Comparison of ENCODE assay signal across 8 cellular contexts in the genomic region with DNA sequence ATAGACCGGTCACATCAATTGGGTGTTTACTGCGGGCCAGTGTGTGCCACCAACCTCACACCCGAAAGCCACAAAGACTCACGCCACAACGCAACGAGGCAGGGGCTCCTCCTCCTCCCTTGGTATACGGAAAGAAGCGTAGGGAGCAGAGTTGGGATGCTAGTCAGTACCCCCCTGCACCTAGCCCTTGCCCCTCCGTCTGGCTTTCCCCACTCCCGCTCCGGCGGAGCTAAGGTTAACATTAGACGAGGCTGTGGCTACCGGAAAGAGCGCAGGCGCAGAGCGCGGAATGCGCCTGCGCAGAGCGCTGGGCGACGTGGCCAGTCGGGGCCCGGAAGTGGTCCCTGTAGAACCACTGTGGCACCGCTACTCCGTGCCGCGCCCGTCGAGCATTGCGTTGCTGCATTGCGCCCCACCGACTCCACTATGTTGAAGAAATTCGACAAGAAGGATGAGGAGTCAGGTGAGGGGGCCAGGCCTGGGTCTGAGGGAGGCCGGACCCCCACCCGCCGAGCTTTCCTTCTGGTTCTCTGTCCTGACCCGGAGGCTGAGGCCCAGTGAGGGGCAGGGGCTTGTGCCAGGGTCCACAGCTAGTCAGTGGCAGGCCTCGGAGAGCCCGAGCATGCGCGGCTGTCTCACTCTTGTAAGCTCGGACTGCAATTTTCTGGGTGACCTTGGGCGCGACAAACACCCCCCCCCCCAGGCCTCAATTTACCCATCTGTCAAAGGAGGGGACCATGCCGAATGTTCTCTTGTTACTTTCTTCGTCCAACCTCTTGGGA. TPM values are rescaled to one million over a fixed set of nuclear protein-coding genes. Genes with fewer than 3 reads are reported as not detected.
DNase-seq lines count a peak whose midpoint lies in the region; ATAC-seq and TF ChIP-seq lines count a peak whose summit lies in the region.

A gene with protein sequence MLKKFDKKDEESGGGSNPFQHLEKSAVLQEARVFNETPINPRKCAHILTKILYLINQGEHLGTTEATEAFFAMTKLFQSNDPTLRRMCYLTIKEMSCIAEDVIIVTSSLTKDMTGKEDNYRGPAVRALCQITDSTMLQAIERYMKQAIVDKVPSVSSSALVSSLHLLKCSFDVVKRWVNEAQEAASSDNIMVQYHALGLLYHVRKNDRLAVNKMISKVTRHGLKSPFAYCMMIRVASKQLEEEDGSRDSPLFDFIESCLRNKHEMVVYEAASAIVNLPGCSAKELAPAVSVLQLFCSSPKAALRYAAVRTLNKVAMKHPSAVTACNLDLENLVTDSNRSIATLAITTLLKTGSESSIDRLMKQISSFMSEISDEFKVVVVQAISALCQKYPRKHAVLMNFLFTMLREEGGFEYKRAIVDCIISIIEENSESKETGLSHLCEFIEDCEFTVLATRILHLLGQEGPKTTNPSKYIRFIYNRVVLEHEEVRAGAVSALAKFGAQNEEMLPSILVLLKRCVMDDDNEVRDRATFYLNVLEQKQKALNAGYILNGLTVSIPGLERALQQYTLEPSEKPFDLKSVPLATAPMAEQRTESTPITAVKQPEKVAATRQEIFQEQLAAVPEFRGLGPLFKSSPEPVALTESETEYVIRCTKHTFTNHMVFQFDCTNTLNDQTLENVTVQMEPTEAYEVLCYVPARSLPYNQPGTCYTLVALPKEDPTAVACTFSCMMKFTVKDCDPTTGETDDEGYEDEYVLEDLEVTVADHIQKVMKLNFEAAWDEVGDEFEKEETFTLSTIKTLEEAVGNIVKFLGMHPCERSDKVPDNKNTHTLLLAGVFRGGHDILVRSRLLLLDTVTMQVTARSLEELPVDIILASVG (plus strand): TSS at position 323 of the 782 bp plus-strand sequence. CDS start 104 bp downstream, at position 427.

- H3K9ac ChIP-seq in OCI-LY1 (ENCODE audit: low read length) = peak within 1 kb of the TSS; percentile 88
- H3K9ac ChIP-seq in endodermal cell (ENCODE audit: extremely low read depth, low read length, poor library complexity, severe bottlenecking) = peak within 1 kb of the TSS; percentile 97

- H3K36me3 ChIP-seq in OCI-LY1 (ENCODE audit: insufficient read depth, low read length) (peaks cover 26% of the 10 kb centered on the region), endodermal cell (ENCODE audit: control insufficient read depth, insufficient read depth, low read length) (peaks cover 29% of the 10 kb centered on the region), mesodermal cell (ENCODE audit: control insufficient read depth, insufficient read depth, low read length) (peaks cover 36% of the 10 kb centered on the region)

- no peak for TF ChIP-seq CTCF in Calu3 (IDR thresholded peaks at IDR 0.05; ENCODE audit: unreplicated experiment)
- TF ChIP-seq CTCF in OCI-LY1 (IDR thresholded peaks at IDR 0.05; ENCODE audit: low read length) = no peak
- TF ChIP-seq CTCF in endodermal cell (conservative IDR thresholded peaks at IDR 0.05) = no peak

- 0% methylated on average over 31 to 48 of the region's 48 CpGs for WGBS in endodermal cell (ENCODE audit: insufficient coverage in 1 of 2, insufficient read length in 1 of 2), 2 experiments
- 0 to 1% methylated on average over 29 to 40 of the region's 48 CpGs for WGBS in mesodermal cell (ENCODE audit: insufficient coverage in 2 of 2), 2 experiments

- TSS peak; percentile 65 for BruUV-seq in Calu3 (replicated peaks; lab: Mats Ljungman, UMichigan)

- H3K9me2 ChIP-seq in OCI-LY1 (ENCODE audit: low read depth, low read length) = no peaks in the 10 kb centered on the region

- H3K27ac Mint-ChIP-seq in Calu3 (ENCODE audit: unreplicated experiment) (peak within 1 kb of the TSS; percentile 91), endodermal cell (peak within 1 kb of the TSS; percentile 97)

- CTCF ChIA-PET in Calu3 (lab: Charles Lee) = interaction anchor here (0.6 to 1.5 kb wide), 10 partner anchors 14 to 280 kb away, joined by 3 to 12 read pairs (median 4); a partner anchor contains a TSS

- H3K79me2 ChIP-seq in OCI-LY1 (ENCODE audit: insufficient read depth, low read length) = peaks cover 12% of the 10 kb centered on the region

- DNase-seq in Calu3 = peak; percentile 94
- peak; percentile 95 for DNase-seq in HuH-7.5 (ENCODE audit: low spot score)
- peak; percentile 58 for DNase-seq in activated CD8-positive, alpha-beta memory T cell treated with anti-CD3 and anti-CD28 coated beads, Interleukin-2, amount 50 U/mL, for 24 hours (ENCODE audit: extremely low read depth)
- DNase-seq in endodermal cell = peak; percentile 95
- peak; percentile 81 for DNase-seq in stimulated activated CD8-positive, alpha-beta memory T cell treated with anti-CD3 and anti-CD28 coated beads, Interleukin-15, amount 100 ng/mL, for 24 hours (ENCODE audit: low read depth)

- H3F3A ChIP-seq in OCI-LY1 (ENCODE audit: insufficient read depth, low read length) = no peaks in the 10 kb centered on the region

- H3K4me2 ChIP-seq in OCI-LY1 (ENCODE audit: low read length) = peak within 1 kb of the TSS; percentile 90

- H3K27me3 Mint-ChIP-seq in Calu3 (ENCODE audit: unreplicated experiment) (no peaks in the 10 kb centered on the region), endodermal cell (ENCODE audit: insufficient read depth) (no peaks in the 10 kb centered on the region)

- H4K20me1 ChIP-seq in OCI-LY1 (ENCODE audit: insufficient read depth, low read length) = no peaks in the 10 kb centered on the region

- no peaks in the 10 kb centered on the region for H3K27me3 ChIP-seq in OCI-LY1 (ENCODE audit: insufficient read depth, low read length)
- no peaks in the 10 kb centered on the region for H3K27me3 ChIP-seq in endodermal cell (ENCODE audit: control insufficient read depth, insufficient read depth, low read length, poor library complexity, severe bottlenecking)

- no peaks in the 10 kb centered on the region for H3K9me3 ChIP-seq in OCI-LY1 (ENCODE audit: low read length)
- H3K9me3 ChIP-seq in endodermal cell (ENCODE audit: control insufficient read depth, low read length) = no peaks in the 10 kb centered on the region
- no peaks in the 10 kb centered on the region for H3K9me3 ChIP-seq in mesodermal cell (ENCODE audit: control insufficient read depth, low read length)

- intact Hi-C loops in Calu3 (cut with micrococcal nuclease; ENCODE audit: unreplicated experiment) = loop anchor here (1.0 to 5.0 kb wide), 3 partner anchors 88 to 227 kb away; a partner anchor contains a TSS

- H3K4me3 Mint-ChIP-seq in Calu3 (ENCODE audit: low read depth, unreplicated experiment) (peak within 1 kb of the TSS; percentile 79), endodermal cell (peak within 1 kb of the TSS; percentile 93)

- H3K4me1 ChIP-seq in OCI-LY1 (ENCODE audit: insufficient read depth, low read length, severe bottlenecking) (peaks cover 33% of the 10 kb centered on the region), endodermal cell (ENCODE audit: control insufficient read depth, insufficient read depth, low read length) (no peaks in the 10 kb centered on the region), mesodermal cell (ENCODE audit: control insufficient read depth, insufficient read depth, low read length, poor library complexity, severe bottlenecking) (peaks cover 15% of the 10 kb centered on the region)

- peak within 1 kb of the TSS; percentile 83 for H3K4me3 ChIP-seq in OCI-LY1 (ENCODE audit: low read depth, low read length, poor library complexity, severe bottlenecking)
- peak within 1 kb of the TSS; percentile 94 for H3K4me3 ChIP-seq in endodermal cell (ENCODE audit: low read length)
- H3K4me3 ChIP-seq in mesodermal cell (ENCODE audit: extremely low read depth, insufficient read depth, low read length, poor library complexity, severe bottlenecking) = peak within 1 kb of the TSS; percentile 89

- H3K9me3 Mint-ChIP-seq in Calu3 (ENCODE audit: low read depth, unreplicated experiment) (no peaks in the 10 kb centered on the region), endodermal cell (no peaks in the 10 kb centered on the region)

- peak; percentile 86 for ATAC-seq in GM21447 (IDR thresholded peaks at IDR 0.05; ENCODE audit: unreplicated experiment)

- H3K36me3 Mint-ChIP-seq in Calu3 (ENCODE audit: insufficient read depth, unreplicated experiment) (peaks cover 63% of the 10 kb centered on the region), endodermal cell (ENCODE audit: low read depth) (peaks cover 31% of the 10 kb centered on the region)

- peaks cover 28% of the 10 kb centered on the region for H3K4me1 Mint-ChIP-seq in Calu3 (ENCODE audit: low read depth, unreplicated experiment)
- H3K4me1 Mint-ChIP-seq in endodermal cell = peaks cover 17% of the 10 kb centered on the region

- H2AFZ ChIP-seq in OCI-LY1 (ENCODE audit: low read length) = peak within 1 kb of the TSS; percentile 17; the same call in 1 of the 2 replicates

- H3K27ac ChIP-seq in OCI-LY1 (ENCODE audit: low read depth, low read length, poor library complexity, severe bottlenecking) (peak within 1 kb of the TSS; percentile 61), endodermal cell (ENCODE audit: low read depth, low read length) (peak within 1 kb of the TSS; percentile 78), mesodermal cell (ENCODE audit: low read depth, low read length, severe bottlenecking) (peak within 1 kb of the TSS; percentile 95)

RNA-seq across cellular contexts. Expression of the gene that starts here (rescaled TPM):
- total RNA-seq in Calu3 (2022) = 295 and 302 TPM in 2 replicates
- 100 to 1,000 TPM; 151 to 193 TPM for total RNA-seq in endodermal cell
- polyA plus RNA-seq in endodermal cell (2013, experiment 1 of 2) = 88.8 TPM
- 90.2 TPM for polyA plus RNA-seq in endodermal cell (2013, experiment 2 of 2)
- 184 TPM for polyA plus RNA-seq in mesodermal cell (2013, experiment 1 of 2)
- 161 TPM for polyA plus RNA-seq in mesodermal cell (2013, experiment 2 of 2)

Comparison
In these comparisons a context has a peak if more than half of its experiments do, and no peak if none do; other contexts are left out.
1. Peak in every context shown above with its lines: DNase-seq, ATAC-seq, H3K4me3 ChIP-seq and H3K27ac ChIP-seq.